In genomic region chr2:231672617-231673347, GRCh38 we compare ENCODE assay signal across 8 cellular contexts. TPM values are rescaled to one million over a fixed set of nuclear protein-coding genes. Genes with fewer than 3 reads are reported as not detected.
DNase-seq lines count a peak whose midpoint lies in the region; ATAC-seq, FAIRE-seq and TF ChIP-seq lines count a peak whose summit lies in the region.

No MANE protein-coding gene starts in this region.

- H3K9me3 ChIP-seq in ascending aorta = no peaks in the 10 kb centered on the region
- H3K9me3 ChIP-seq in kidney (ENCODE audit: control insufficient read depth in 1 of 2, low read length in 2 of 2) = no peaks in the 10 kb centered on the region
- no peaks in the 10 kb centered on the region for H3K9me3 ChIP-seq in upper lobe of right lung

- ATAC-seq in GM18498 (IDR thresholded peaks at IDR 0.05; ENCODE audit: unreplicated experiment) (peak; percentile 50), HG02623 (IDR thresholded peaks at IDR 0.05; ENCODE audit: unreplicated experiment) (peak; percentile 43), upper lobe of right lung (peak; percentile 60)

- DNase-seq in AG09309 (ENCODE audit: low read depth) = no peak
- peak; percentile 83 for DNase-seq in NCI-H1436 (lab: John Stamatoyannopoulos, UW)
- no peak for DNase-seq in ascending aorta (ENCODE audit: low spot score in 2 of 2)
- DNase-seq in kidney = no peak
- DNase-seq in upper lobe of right lung = peak; percentile 87
- no peak for DNase-seq in stimulated activated CD4-positive, alpha-beta T cell treated with anti-CD3 and anti-CD28 coated beads, Interleukin-2, amount 100 ng/mL, for 48 hours

- H3K4me1 ChIP-seq in ascending aorta (peaks cover 7 to 23% of the 10 kb centered on the region in 2 donors), kidney (ENCODE audit: control insufficient read depth in 1 of 2, insufficient read depth in 1 of 2, low read depth in 1 of 2, low read length in 2 of 2) (peaks cover 12 to 27% of the 10 kb centered on the region in 2 donors), upper lobe of right lung (peaks cover 47% of the 10 kb centered on the region)

- intact Hi-C loops in ascending aorta (cut with DNase I) (no loop called here), kidney (cut with DNase I) (no loop called here), upper lobe of right lung (cut with DNase I) (no loop called here)

- H3K36me3 ChIP-seq in ascending aorta (no peaks in the 10 kb centered on the region), kidney (ENCODE audit: control insufficient read depth in 1 of 2, insufficient read depth in 2 of 2, low read length in 2 of 2) (no peaks in the 10 kb centered on the region), upper lobe of right lung (no peaks in the 10 kb centered on the region)

- TF ChIP-seq CTCF in AG09309 (IDR thresholded peaks at IDR 0.05; ENCODE audit: control insufficient read depth, insufficient read depth, low read depth, low read length, missing control alignments) = peak; percentile 18
- TF ChIP-seq CTCF in ascending aorta (IDR thresholded peaks at IDR 0.05) = no peak
- no peak for TF ChIP-seq CTCF in kidney (IDR thresholded peaks at IDR 0.05; ENCODE audit: borderline replicate concordance, extremely low read depth, insufficient read depth)
- TF ChIP-seq CTCF in upper lobe of right lung (IDR thresholded peaks at IDR 0.05) = peak; percentile 32

- peak overlapping the region; percentile 22 to 55 for H3K9ac ChIP-seq in kidney (ENCODE audit: low read length in 2 of 2)

- H3K27ac ChIP-seq in ascending aorta = peak overlapping the region; percentile 93 to 95
- H3K27ac ChIP-seq in kidney (ENCODE audit: low read depth in 2 of 2, low read length in 2 of 2) = peak overlapping the region; percentile 56 to 87
- peak overlapping the region; percentile 89 for H3K27ac ChIP-seq in upper lobe of right lung

- no peak for FAIRE-seq in kidney (lab: Jason Lieb, UNC)

- H3K27me3 ChIP-seq in ascending aorta = no peaks in the 10 kb centered on the region
- no peaks in the 10 kb centered on the region for H3K27me3 ChIP-seq in upper lobe of right lung

- H3K4me3 ChIP-seq in AG09309 (ENCODE audit: control insufficient read depth, low read depth, low read length) (no peak overlapping the region), ascending aorta (no peak overlapping the region), kidney (ENCODE audit: low read length in 2 of 2) (peak overlapping the region in 1 of 2 donors; percentile 29), upper lobe of right lung (peak overlapping the region; percentile 22)

RNA-seq across cellular contexts. Expression of gene PTMA, which starts 35.5 kb away (rescaled TPM):
- total RNA-seq in ascending aorta = 745 TPM
- 1,173 TPM for total RNA-seq in kidney
- polyA plus RNA-seq in kidney (ENCODE audit: insufficient read depth, low read depth, low replicate concordance) = 825 TPM
- total RNA-seq in upper lobe of right lung = 744 TPM

Comparison
In these comparisons a context has a peak if more than half of its experiments do, and no peak if none do; other contexts are left out.
1. DNase-seq: peak in NCI-H1436 (single experiment) and upper lobe of right lung (single experiment); none in AG09309 (single experiment), ascending aorta (0 of 2), kidney (single experiment) and stimulated activated CD4-positive, alpha-beta T cell treated with anti-CD3 and anti-CD28 coated beads, Interleukin-2, amount 100 ng/mL, for 48 hours (0 of 2).
2. CTCF ChIP-seq: peak in AG09309 (single experiment) and upper lobe of right lung (single experiment); none in ascending aorta (0 of 3) and kidney (single experiment).
3. Peak in every context shown above with its lines, with median percentiles within 50 percentile points of each other: ATAC-seq and H3K27ac ChIP-seq.